ENCODE assay signal across 11 cellular contexts in genomic region chr11:65589444-65590239, GRCh38. TPM values are rescaled to one million over a fixed set of nuclear protein-coding genes. Genes with fewer than 3 reads are reported as not detected.
DNase-seq lines count a peak whose midpoint lies in the region; ATAC-seq and TF ChIP-seq lines count a peak whose summit lies in the region.
"Had no signal": no experiment of that assay in that cellular context is flagged by ENCODE, and none has a peak within 500 bp of the region (broad histone marks: within the 10 kb centered on the region; RNA-seq: fewer than 3 reads in every experiment).

No MANE protein-coding gene starts in this region.

- H3K27ac ChIP-seq in OCI-LY1 (ENCODE audit: low read depth, low read length, poor library complexity, severe bottlenecking) = peak overlapping the region; percentile 13
- no peak overlapping the region for H3K27ac ChIP-seq in thyroid gland

- H3K4me1 ChIP-seq in OCI-LY1 (ENCODE audit: insufficient read depth, low read length, severe bottlenecking) = peaks cover 26% of the 10 kb centered on the region
- peaks cover 4 to 21% of the 10 kb centered on the region in 2 donors for H3K4me1 ChIP-seq in thyroid gland

- TF ChIP-seq POLR2A in thyroid gland (IDR thresholded peaks at IDR 0.05) = no peak

- no peaks in the 10 kb centered on the region for H3K9me3 Mint-ChIP-seq in central memory CD8-positive, alpha-beta T cell
- H3K9me3 Mint-ChIP-seq: activated naive CD4-positive, alpha-beta T cell treated with anti-CD3 and anti-CD28 coated beads, Interleukin-2, amount 50 U/mL, for 24 hours had no signal

- no peaks in the 10 kb centered on the region for H4K20me1 ChIP-seq in OCI-LY1 (ENCODE audit: insufficient read depth, low read length)

- no peaks in the 10 kb centered on the region for H3K27me3 Mint-ChIP-seq in central memory CD8-positive, alpha-beta T cell
- H3K27me3 Mint-ChIP-seq: activated naive CD4-positive, alpha-beta T cell treated with anti-CD3 and anti-CD28 coated beads, Interleukin-2, amount 50 U/mL, for 24 hours had no signal

- H3K27me3 ChIP-seq in OCI-LY1 (ENCODE audit: insufficient read depth, low read length) (no peaks in the 10 kb centered on the region), thyroid gland (no peaks in the 10 kb centered on the region)

- peaks cover 18% of the 10 kb centered on the region for H3K36me3 Mint-ChIP-seq in central memory CD8-positive, alpha-beta T cell (ENCODE audit: insufficient read depth)
- H3K36me3 Mint-ChIP-seq: activated naive CD4-positive, alpha-beta T cell treated with anti-CD3 and anti-CD28 coated beads, Interleukin-2, amount 50 U/mL, for 24 hours had no signal

- H3K9me2 ChIP-seq in OCI-LY1 (ENCODE audit: low read depth, low read length) = no peaks in the 10 kb centered on the region

- H3K79me2 ChIP-seq in OCI-LY1 (ENCODE audit: insufficient read depth, low read length) = no peaks in the 10 kb centered on the region

- DNase-seq in activated CD4-positive, CD25-positive, alpha-beta regulatory T cell (lab: John Stamatoyannopoulos, UW) = no peak
- no peak for DNase-seq in central memory CD8-positive, alpha-beta T cell (ENCODE audit: low spot score in 2 of 2)
- DNase-seq in stimulated activated CD8-positive, alpha-beta memory T cell treated with anti-CD3 and anti-CD28 coated beads, Interleukin-4, amount 100 ng/mL, for 24 hours (ENCODE audit: low read depth) = peak; percentile 53
- DNase-seq in thyroid gland = no peak
- DNase-seq: NCI-H1436 had no signal

- peak overlapping the region; percentile 87 for H3K27ac Mint-ChIP-seq in central memory CD8-positive, alpha-beta T cell (ENCODE audit: low read depth)
- H3K27ac Mint-ChIP-seq: activated naive CD4-positive, alpha-beta T cell treated with anti-CD3 and anti-CD28 coated beads, Interleukin-2, amount 50 U/mL, for 24 hours had no signal

- no peaks in the 10 kb centered on the region for H3K9me3 ChIP-seq in OCI-LY1 (ENCODE audit: low read length)
- no peaks in the 10 kb centered on the region for H3K9me3 ChIP-seq in thyroid gland

- no peak overlapping the region for H3K4me3 ChIP-seq in OCI-LY1 (ENCODE audit: low read depth, low read length, poor library complexity, severe bottlenecking)
- no peak overlapping the region for H3K4me3 ChIP-seq in thyroid gland (replicated peaks in 1 of 3)

- H2AFZ ChIP-seq in OCI-LY1 (ENCODE audit: low read length) = no peak overlapping the region

- ATAC-seq in activated CD4-positive, CD25-positive, alpha-beta regulatory T cell treated with anti-CD3 and anti-CD28 coated beads, Interleukin-2, amount 50 U/mL, for 24 hours = peak; percentile 21 to 27
- peak; percentile 21 for ATAC-seq in central memory CD8-positive, alpha-beta T cell (replicated peaks; ENCODE audit: extremely low read depth, poor library complexity, severe bottlenecking)
- ATAC-seq in HG02678 (IDR thresholded peaks at IDR 0.05; ENCODE audit: unreplicated experiment) (no peak), HG02852 (IDR thresholded peaks at IDR 0.05; ENCODE audit: unreplicated experiment) (no peak)

- no peak for TF ChIP-seq CTCF in OCI-LY1 (IDR thresholded peaks at IDR 0.05; ENCODE audit: low read length)
- no peak for TF ChIP-seq CTCF in thyroid gland (IDR thresholded peaks at IDR 0.05)

- H3K4me2 ChIP-seq in OCI-LY1 (ENCODE audit: low read length) = no peak overlapping the region

- no peaks in the 10 kb centered on the region for H3F3A ChIP-seq in OCI-LY1 (ENCODE audit: insufficient read depth, low read length)

- no peak overlapping the region for H3K9ac ChIP-seq in OCI-LY1 (ENCODE audit: low read length)

- intact Hi-C loops in thyroid gland (cut with DNase I) = no loop called here

- H3K36me3 ChIP-seq in OCI-LY1 (ENCODE audit: insufficient read depth, low read length) (no peaks in the 10 kb centered on the region), thyroid gland (no peaks in the 10 kb centered on the region)

- peaks cover 28% of the 10 kb centered on the region for H3K4me1 Mint-ChIP-seq in central memory CD8-positive, alpha-beta T cell

- WGBS in thyroid gland, 2 donors = 64 to 84% methylated on average over 8 to 9 of the region's 9 CpGs

- H3K4me3 Mint-ChIP-seq in central memory CD8-positive, alpha-beta T cell = no peak overlapping the region
- H3K4me3 Mint-ChIP-seq: activated naive CD4-positive, alpha-beta T cell treated with anti-CD3 and anti-CD28 coated beads, Interleukin-2, amount 50 U/mL, for 24 hours had no signal

RNA-seq across cellular contexts. Expression of gene KCNK7, which starts 6.0 kb away (rescaled TPM):
- 1 to 10 TPM in 1 of 4 donors, not detected in 3; 1.2 TPM for total RNA-seq in thyroid gland
- total RNA-seq: G401 had no signal

RNA-seq across cellular contexts. Expression of gene EHBP1L1, which starts 13.8 kb away (rescaled TPM):
- total RNA-seq in thyroid gland = 10 to 100 TPM in 2 of 4 donors, 1 to 10 TPM in 2; 8.6 to 18.8 (median 12.0) TPM

RNA-seq across cellular contexts. Expression of gene FAM89B, which starts 17.3 kb away (rescaled TPM):
- 10 to 100 TPM; 26.9 to 55.5 (median 43.2) TPM for total RNA-seq in thyroid gland

RNA-seq across cellular contexts. Expression of gene ZNRD2, which starts 19.4 kb away (rescaled TPM):
- total RNA-seq in thyroid gland = 10 to 100 TPM; 28.2 to 79.1 (median 41.3) TPM

RNA-seq across cellular contexts. Expression of gene MAP3K11, which starts 24.4 kb away (rescaled TPM):
- total RNA-seq in thyroid gland = 10 to 100 TPM; 43.1 to 67.8 (median 51.3) TPM

Comparison
In these comparisons a context has a peak if more than half of its experiments do, and no peak if none do; other contexts are left out.
1. ATAC-seq: peak in activated CD4-positive, CD25-positive, alpha-beta regulatory T cell treated with anti-CD3 and anti-CD28 coated beads, Interleukin-2, amount 50 U/mL, for 24 hours (2 of 2) and central memory CD8-positive, alpha-beta T cell (single experiment); none in HG02678 (single experiment) and HG02852 (single experiment).